In the genomic region with DNA sequence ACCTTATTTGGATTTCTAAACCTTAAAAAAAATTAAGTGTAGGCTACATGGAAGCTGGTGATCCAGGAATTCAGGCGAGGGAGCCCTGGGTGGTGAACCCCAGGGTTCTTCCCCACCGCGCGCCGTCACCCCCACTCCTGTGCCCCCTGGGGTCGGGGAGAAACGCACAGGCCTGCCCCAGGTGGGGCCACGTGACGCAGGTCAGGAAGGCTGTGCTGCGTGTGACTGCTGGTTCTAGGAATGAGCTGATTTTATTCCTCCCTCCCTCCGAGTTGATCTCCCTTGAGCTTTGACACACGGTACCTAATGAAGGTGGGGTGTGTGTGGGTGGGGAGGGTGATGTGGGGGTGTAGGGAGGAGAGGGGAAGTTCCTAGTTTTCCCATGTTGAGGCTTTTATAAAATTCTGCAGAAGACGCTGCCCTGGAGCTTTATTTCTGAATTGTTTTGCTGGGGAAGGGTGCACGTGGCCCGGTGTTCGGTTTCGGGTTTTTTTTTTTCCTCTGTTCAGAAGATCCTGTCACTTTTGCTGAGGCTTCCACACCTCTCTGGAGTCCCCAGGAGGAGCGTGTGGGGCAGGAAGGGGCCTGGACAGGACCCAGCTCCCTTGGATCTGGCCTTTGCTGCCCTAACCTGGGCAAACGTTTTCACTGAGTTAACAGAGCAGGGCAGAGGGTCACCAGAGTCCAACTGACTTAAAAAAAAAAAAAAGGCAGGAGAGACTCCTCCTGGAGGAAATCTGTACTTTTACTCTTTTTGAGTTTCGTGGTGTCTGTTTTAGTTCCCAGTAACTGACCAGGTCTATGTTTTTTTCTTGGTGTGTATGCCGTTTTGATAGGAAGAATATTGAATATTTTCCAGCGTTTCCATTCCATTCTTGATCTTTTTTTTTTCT, we compare ENCODE assay signal across 8 cellular contexts. TPM values are rescaled to one million over a fixed set of nuclear protein-coding genes. Genes with fewer than 3 reads are reported as not detected.
DNase-seq lines count a peak whose midpoint lies in the region; ATAC-seq lines count a peak whose summit lies in the region.

No MANE protein-coding gene starts in this region.

- peaks cover 3% of the 10 kb centered on the region for H3K9me3 ChIP-seq in trophoblast cell (ENCODE audit: insufficient read depth, low read depth, low read length)

- peak overlapping the region; percentile 78 for H3K4me3 ChIP-seq in trophoblast cell (ENCODE audit: low read depth, low read length)

- H2AFZ ChIP-seq in trophoblast cell (ENCODE audit: insufficient read depth, low read length, poor library complexity): no peak overlapping the region

- H4K8ac ChIP-seq in trophoblast cell (ENCODE audit: low read depth, low read length): peak overlapping the region; percentile 37

- WGBS in trophoblast cell (ENCODE audit: extremely low coverage, insufficient coverage, insufficient read length): no CpG with 5 or more reads among the region's 22 CpGs

- H3K27me3 ChIP-seq in trophoblast cell (ENCODE audit: insufficient read depth, low read length): no peaks in the 10 kb centered on the region

- peak; percentile 46 for DNase-seq in NCI-H2107 treated with DMSO at 0.1 percent for 48 hours (lab: John Stamatoyannopoulos, UW; ENCODE audit: unreplicated experiment)
- no peak for DNase-seq in NCI-H2107 (lab: John Stamatoyannopoulos, UW)
- peak; percentile 56 for DNase-seq in M059J (ENCODE audit: low read depth)
- peak; percentile 54 for DNase-seq in activated CD8-positive, alpha-beta memory T cell treated with anti-CD3 and anti-CD28 coated beads, Interleukin-2, amount 50 U/mL, for 4 hours
- peak; percentile 43 for DNase-seq in fibroblast of peridontal ligament (ENCODE audit: extremely low read depth)
- DNase-seq in trophoblast cell: peak in 1 of 2 donors; percentile 59
- no peak for DNase-seq in cerebellar cortex (ENCODE audit: low spot score)

- H2BK5ac ChIP-seq in trophoblast cell (ENCODE audit: low read depth, low read length, poor library complexity): peak overlapping the region; percentile 74

- peak overlapping the region; percentile 71 for H3K4ac ChIP-seq in trophoblast cell (ENCODE audit: low read depth, low read length)

- no peak overlapping the region for H4K12ac ChIP-seq in trophoblast cell (ENCODE audit: low read depth, low read length)

- peak overlapping the region; percentile 88 for H3K18ac ChIP-seq in trophoblast cell (ENCODE audit: low read length)

- peak overlapping the region; percentile 73 for H3K27ac ChIP-seq in trophoblast cell (ENCODE audit: low read depth, low read length)

- H3K23ac ChIP-seq in trophoblast cell (ENCODE audit: low read length): no peak overlapping the region

- peak overlapping the region; percentile 98 for H4K91ac ChIP-seq in trophoblast cell (ENCODE audit: low read depth, low read length)

- peaks cover 8 to 21% of the 10 kb centered on the region in 2 experiments for H3K4me1 ChIP-seq in trophoblast cell (ENCODE audit: control insufficient read depth in 1 of 2, insufficient read depth in 2 of 2, low read length in 2 of 2)

- no peak for ATAC-seq in GM18498 (IDR thresholded peaks at IDR 0.05; ENCODE audit: unreplicated experiment)

- H3K79me2 ChIP-seq in trophoblast cell (ENCODE audit: control insufficient read depth, insufficient read depth, low read length, poor library complexity): peaks cover 23% of the 10 kb centered on the region

- peak overlapping the region; percentile 78 for H2BK12ac ChIP-seq in trophoblast cell (ENCODE audit: low read length)

- H2BK120ac ChIP-seq in trophoblast cell (ENCODE audit: insufficient read depth, low read length, poor library complexity): peak overlapping the region; percentile 70

- peak overlapping the region; percentile 73 for H3K14ac ChIP-seq in trophoblast cell (ENCODE audit: low read length)

- no peaks in the 10 kb centered on the region for H3K36me3 ChIP-seq in trophoblast cell (ENCODE audit: control insufficient read depth in 1 of 2, insufficient read depth in 2 of 2, low read length in 2 of 2)

- H3K79me1 ChIP-seq in trophoblast cell (ENCODE audit: low read length): peaks cover 36% of the 10 kb centered on the region

- H3K4me2 ChIP-seq in trophoblast cell (ENCODE audit: low read length): peak overlapping the region; percentile 82

- no peak overlapping the region for H3K9ac ChIP-seq in trophoblast cell (ENCODE audit: low read length)

- H2AK5ac ChIP-seq in trophoblast cell (ENCODE audit: low read length): no peak overlapping the region

RNA-seq across cellular contexts. Expression of a gene that starts 55.8 kb away (rescaled TPM):
- 11.7 and 15.2 TPM in 2 replicates for total RNA-seq in M059J (2014; rRNA removed; shearing (Covaris generic))
- polyA plus RNA-seq in trophoblast cell (2013): 175 and 188 TPM in 2 replicates

Comparison
In these comparisons a context has a peak if more than half of its experiments do, and no peak if none do; other contexts are left out.
1. DNase-seq: peak in NCI-H2107 treated with DMSO at 0.1 percent for 48 hours (single experiment), M059J (single experiment), activated CD8-positive, alpha-beta memory T cell treated with anti-CD3 and anti-CD28 coated beads, Interleukin-2, amount 50 U/mL, for 4 hours (single experiment) and fibroblast of peridontal ligament (single experiment); none in NCI-H2107 (single experiment) and cerebellar cortex (single experiment).